In the genomic region with DNA sequence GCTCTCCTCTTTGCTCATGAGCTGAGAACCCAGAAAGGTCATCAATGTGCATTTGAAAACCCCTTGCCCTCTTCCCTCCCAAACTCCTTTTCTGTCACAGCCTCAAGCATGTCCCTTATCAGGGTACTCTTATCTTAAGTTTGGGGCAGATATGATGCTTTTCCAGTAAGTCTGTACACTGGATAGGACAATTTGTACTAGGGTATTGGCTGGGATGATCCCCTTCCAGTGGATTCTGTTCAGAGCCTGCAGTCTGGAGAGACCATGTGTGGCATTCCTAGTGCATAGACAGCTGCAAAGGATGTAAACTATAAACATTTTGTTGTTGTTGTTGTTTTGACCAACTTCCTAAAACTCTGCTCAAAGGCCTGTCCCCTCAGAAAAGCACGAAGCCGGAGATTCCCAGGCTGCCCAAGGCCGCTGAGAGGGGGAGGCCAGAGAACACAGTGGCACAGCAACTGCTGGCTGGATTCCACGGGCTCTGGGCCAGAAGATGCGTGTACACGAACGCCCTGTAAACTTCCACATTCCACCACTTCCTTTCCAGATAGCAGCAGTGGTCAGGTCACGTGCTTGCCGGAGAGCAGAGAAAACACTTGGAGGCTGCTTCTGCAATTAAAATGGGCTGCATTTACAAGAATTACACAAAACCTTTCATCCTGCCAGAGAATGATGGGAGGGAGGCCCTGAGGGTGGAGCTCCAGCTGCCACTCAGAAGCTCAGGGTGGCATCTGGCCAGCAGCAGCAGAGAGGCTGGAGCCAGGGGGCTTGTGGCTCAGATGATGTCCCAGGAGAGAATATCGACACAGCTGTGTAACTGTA, we compare ENCODE assay signal across 8 cellular contexts. TPM values are rescaled to one million over a fixed set of nuclear protein-coding genes. Genes with fewer than 3 reads are reported as not detected.
DNase-seq lines count a peak whose midpoint lies in the region; ATAC-seq and TF ChIP-seq lines count a peak whose summit lies in the region.

No MANE protein-coding gene starts in this region.

- peak overlapping the region; percentile 24 for H3K4me3 ChIP-seq in BE2C (ENCODE audit: low read depth, low read length)
- peak overlapping the region; percentile 31 for H3K4me3 ChIP-seq in left ventricle myocardium inferior
- H3K4me3 ChIP-seq in rectal smooth muscle tissue (ENCODE audit: low read length): no peak overlapping the region

- H3K36me3 ChIP-seq in BE2C (no peaks in the 10 kb centered on the region), KOPT-K1 (ENCODE audit: insufficient read depth, low read length) (peaks cover 21% of the 10 kb centered on the region), left ventricle myocardium inferior (peaks cover 7% of the 10 kb centered on the region), rectal smooth muscle tissue (ENCODE audit: control insufficient read depth, insufficient read depth, low read length) (no peaks in the 10 kb centered on the region)

- ATAC-seq in HG03432 (IDR thresholded peaks at IDR 0.05; ENCODE audit: unreplicated experiment): no peak

- DNase-seq in BE2C (peak; percentile 59), T follicular helper cell (ENCODE audit: low read depth) (peak; percentile 61), anterior cingulate cortex (lab: John Stamatoyannopoulos, UW) (peak in 57 of 58 donors; percentile 11 to 97 (median 78)), left ventricle myocardium inferior (peak; percentile 94), cerebellar nuclear complex (lab: John Stamatoyannopoulos, UW) (no peak)

- H3K4me1 ChIP-seq in BE2C (no peaks in the 10 kb centered on the region), left ventricle myocardium inferior (peaks cover 55% of the 10 kb centered on the region), rectal smooth muscle tissue (ENCODE audit: control insufficient read depth, insufficient read depth, low read length) (peaks cover 25% of the 10 kb centered on the region)

- no peak for TF ChIP-seq CTCF in BE2C (IDR thresholded peaks at IDR 0.05; ENCODE audit: low read depth, low read length)
- peak; percentile 18 for TF ChIP-seq CTCF in left ventricle myocardium inferior (IDR thresholded peaks at IDR 0.05; ENCODE audit: borderline replicate concordance)

- peak overlapping the region; percentile 69 for H3K27ac ChIP-seq in KOPT-K1 (ENCODE audit: low read depth, low read length, poor library complexity, severe bottlenecking)
- H3K27ac ChIP-seq in left ventricle myocardium inferior (replicated peaks): peak overlapping the region; percentile 83
- H3K27ac ChIP-seq in rectal smooth muscle tissue (ENCODE audit: low read depth, low read length): peak overlapping the region; percentile 46

- H3K9ac ChIP-seq in rectal smooth muscle tissue (ENCODE audit: low read length): no peak overlapping the region

- H3K9me3 ChIP-seq in BE2C (no peaks in the 10 kb centered on the region), KOPT-K1 (ENCODE audit: insufficient read depth, low read length, poor library complexity, severe bottlenecking) (no peaks in the 10 kb centered on the region), left ventricle myocardium inferior (replicated peaks) (no peaks in the 10 kb centered on the region)

- H3K27me3 ChIP-seq in BE2C (no peaks in the 10 kb centered on the region), left ventricle myocardium inferior (ENCODE audit: low read depth) (no peaks in the 10 kb centered on the region), rectal smooth muscle tissue (ENCODE audit: control insufficient read depth, insufficient read depth, low read length) (no peaks in the 10 kb centered on the region)

- intact Hi-C loops in left ventricle myocardium inferior (cut with micrococcal nuclease): no loop called here

RNA-seq across cellular contexts. Expression of gene BMP10, which starts 42.1 kb away (rescaled TPM):
- not detected for polyA plus RNA-seq in BE2C (2012; ENCODE audit: insufficient read depth, insufficient read length, low read depth)
- total RNA-seq in left ventricle myocardium inferior: 0.19 TPM

Comparison
In these comparisons a context has a peak if more than half of its experiments do, and no peak if none do; other contexts are left out.
1. DNase-seq: peak in BE2C (single experiment), T follicular helper cell (single experiment), anterior cingulate cortex (57 of 58) and left ventricle myocardium inferior (single experiment); none in cerebellar nuclear complex (0 of 2).
2. Peak in every context shown above with its lines, with median percentiles within 50 percentile points of each other: H3K27ac ChIP-seq.